ENCODE assay signal across 1 cellular context in genomic region chr1:15007842-15008241, GRCh38.
TF ChIP-seq lines count a peak whose summit lies in the region.

No MANE protein-coding gene starts in this region.

TF ChIP-seq in K562, 482 proteins besides CTCF, POLR2A, EP300 and RAD21 (continued from another document):
- TF ChIP-seq, protein P1, sequence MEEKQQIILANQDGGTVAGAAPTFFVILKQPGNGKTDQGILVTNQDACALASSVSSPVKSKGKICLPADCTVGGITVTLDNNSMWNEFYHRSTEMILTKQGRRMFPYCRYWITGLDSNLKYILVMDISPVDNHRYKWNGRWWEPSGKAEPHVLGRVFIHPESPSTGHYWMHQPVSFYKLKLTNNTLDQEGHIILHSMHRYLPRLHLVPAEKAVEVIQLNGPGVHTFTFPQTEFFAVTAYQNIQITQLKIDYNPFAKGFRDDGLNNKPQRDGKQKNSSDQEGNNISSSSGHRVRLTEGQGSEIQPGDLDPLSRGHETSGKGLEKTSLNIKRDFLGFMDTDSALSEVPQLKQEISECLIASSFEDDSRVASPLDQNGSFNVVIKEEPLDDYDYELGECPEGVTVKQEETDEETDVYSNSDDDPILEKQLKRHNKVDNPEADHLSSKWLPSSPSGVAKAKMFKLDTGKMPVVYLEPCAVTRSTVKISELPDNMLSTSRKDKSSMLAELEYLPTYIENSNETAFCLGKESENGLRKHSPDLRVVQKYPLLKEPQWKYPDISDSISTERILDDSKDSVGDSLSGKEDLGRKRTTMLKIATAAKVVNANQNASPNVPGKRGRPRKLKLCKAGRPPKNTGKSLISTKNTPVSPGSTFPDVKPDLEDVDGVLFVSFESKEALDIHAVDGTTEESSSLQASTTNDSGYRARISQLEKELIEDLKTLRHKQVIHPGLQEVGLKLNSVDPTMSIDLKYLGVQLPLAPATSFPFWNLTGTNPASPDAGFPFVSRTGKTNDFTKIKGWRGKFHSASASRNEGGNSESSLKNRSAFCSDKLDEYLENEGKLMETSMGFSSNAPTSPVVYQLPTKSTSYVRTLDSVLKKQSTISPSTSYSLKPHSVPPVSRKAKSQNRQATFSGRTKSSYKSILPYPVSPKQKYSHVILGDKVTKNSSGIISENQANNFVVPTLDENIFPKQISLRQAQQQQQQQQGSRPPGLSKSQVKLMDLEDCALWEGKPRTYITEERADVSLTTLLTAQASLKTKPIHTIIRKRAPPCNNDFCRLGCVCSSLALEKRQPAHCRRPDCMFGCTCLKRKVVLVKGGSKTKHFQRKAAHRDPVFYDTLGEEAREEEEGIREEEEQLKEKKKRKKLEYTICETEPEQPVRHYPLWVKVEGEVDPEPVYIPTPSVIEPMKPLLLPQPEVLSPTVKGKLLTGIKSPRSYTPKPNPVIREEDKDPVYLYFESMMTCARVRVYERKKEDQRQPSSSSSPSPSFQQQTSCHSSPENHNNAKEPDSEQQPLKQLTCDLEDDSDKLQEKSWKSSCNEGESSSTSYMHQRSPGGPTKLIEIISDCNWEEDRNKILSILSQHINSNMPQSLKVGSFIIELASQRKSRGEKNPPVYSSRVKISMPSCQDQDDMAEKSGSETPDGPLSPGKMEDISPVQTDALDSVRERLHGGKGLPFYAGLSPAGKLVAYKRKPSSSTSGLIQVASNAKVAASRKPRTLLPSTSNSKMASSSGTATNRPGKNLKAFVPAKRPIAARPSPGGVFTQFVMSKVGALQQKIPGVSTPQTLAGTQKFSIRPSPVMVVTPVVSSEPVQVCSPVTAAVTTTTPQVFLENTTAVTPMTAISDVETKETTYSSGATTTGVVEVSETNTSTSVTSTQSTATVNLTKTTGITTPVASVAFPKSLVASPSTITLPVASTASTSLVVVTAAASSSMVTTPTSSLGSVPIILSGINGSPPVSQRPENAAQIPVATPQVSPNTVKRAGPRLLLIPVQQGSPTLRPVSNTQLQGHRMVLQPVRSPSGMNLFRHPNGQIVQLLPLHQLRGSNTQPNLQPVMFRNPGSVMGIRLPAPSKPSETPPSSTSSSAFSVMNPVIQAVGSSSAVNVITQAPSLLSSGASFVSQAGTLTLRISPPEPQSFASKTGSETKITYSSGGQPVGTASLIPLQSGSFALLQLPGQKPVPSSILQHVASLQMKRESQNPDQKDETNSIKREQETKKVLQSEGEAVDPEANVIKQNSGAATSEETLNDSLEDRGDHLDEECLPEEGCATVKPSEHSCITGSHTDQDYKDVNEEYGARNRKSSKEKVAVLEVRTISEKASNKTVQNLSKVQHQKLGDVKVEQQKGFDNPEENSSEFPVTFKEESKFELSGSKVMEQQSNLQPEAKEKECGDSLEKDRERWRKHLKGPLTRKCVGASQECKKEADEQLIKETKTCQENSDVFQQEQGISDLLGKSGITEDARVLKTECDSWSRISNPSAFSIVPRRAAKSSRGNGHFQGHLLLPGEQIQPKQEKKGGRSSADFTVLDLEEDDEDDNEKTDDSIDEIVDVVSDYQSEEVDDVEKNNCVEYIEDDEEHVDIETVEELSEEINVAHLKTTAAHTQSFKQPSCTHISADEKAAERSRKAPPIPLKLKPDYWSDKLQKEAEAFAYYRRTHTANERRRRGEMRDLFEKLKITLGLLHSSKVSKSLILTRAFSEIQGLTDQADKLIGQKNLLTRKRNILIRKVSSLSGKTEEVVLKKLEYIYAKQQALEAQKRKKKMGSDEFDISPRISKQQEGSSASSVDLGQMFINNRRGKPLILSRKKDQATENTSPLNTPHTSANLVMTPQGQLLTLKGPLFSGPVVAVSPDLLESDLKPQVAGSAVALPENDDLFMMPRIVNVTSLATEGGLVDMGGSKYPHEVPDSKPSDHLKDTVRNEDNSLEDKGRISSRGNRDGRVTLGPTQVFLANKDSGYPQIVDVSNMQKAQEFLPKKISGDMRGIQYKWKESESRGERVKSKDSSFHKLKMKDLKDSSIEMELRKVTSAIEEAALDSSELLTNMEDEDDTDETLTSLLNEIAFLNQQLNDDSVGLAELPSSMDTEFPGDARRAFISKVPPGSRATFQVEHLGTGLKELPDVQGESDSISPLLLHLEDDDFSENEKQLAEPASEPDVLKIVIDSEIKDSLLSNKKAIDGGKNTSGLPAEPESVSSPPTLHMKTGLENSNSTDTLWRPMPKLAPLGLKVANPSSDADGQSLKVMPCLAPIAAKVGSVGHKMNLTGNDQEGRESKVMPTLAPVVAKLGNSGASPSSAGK (IDR thresholded peaks at IDR 0.05): peak; percentile 74
- TF ChIP-seq KAT2B (IDR thresholded peaks at IDR 0.05; ENCODE audit: low read depth, low read length): no peak
- peak; percentile 34; the same call in 1 of the 2 replicates for TF ChIP-seq VEZF1 (CRISPR knock-in tag; IDR thresholded peaks at IDR 0.05)
- no peak for TF ChIP-seq MAFK (IDR thresholded peaks at IDR 0.05; ENCODE audit: low read length)
- TF ChIP-seq, protein P2, sequence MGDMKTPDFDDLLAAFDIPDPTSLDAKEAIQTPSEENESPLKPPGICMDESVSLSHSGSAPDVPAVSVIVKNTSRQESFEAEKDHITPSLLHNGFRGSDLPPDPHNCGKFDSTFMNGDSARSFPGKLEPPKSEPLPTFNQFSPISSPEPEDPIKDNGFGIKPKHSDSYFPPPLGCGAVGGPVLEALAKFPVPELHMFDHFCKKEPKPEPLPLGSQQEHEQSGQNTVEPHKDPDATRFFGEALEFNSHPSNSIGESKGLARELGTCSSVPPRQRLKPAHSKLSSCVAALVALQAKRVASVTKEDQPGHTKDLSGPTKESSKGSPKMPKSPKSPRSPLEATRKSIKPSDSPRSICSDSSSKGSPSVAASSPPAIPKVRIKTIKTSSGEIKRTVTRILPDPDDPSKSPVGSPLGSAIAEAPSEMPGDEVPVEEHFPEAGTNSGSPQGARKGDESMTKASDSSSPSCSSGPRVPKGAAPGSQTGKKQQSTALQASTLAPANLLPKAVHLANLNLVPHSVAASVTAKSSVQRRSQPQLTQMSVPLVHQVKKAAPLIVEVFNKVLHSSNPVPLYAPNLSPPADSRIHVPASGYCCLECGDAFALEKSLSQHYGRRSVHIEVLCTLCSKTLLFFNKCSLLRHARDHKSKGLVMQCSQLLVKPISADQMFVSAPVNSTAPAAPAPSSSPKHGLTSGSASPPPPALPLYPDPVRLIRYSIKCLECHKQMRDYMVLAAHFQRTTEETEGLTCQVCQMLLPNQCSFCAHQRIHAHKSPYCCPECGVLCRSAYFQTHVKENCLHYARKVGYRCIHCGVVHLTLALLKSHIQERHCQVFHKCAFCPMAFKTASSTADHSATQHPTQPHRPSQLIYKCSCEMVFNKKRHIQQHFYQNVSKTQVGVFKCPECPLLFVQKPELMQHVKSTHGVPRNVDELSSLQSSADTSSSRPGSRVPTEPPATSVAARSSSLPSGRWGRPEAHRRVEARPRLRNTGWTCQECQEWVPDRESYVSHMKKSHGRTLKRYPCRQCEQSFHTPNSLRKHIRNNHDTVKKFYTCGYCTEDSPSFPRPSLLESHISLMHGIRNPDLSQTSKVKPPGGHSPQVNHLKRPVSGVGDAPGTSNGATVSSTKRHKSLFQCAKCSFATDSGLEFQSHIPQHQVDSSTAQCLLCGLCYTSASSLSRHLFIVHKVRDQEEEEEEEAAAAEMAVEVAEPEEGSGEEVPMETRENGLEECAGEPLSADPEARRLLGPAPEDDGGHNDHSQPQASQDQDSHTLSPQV (IDR thresholded peaks at IDR 0.05): peak; percentile 53; the same call in 1 of the 2 replicates
- peak; percentile 72; the same call in 1 of the 2 replicates for TF ChIP-seq L3MBTL2 (IDR thresholded peaks at IDR 0.05)
- TF ChIP-seq MYC (IDR thresholded peaks at IDR 0.05; ENCODE audit: low read depth, low read length): 0 out of 2 replicates have a peak, but pooled peaks have one; percentile 34
- no peak for TF ChIP-seq MYC (CRISPR knock-in tag; IDR thresholded peaks at IDR 0.05; ENCODE audit: borderline replicate concordance, low read depth)
- no peak for TF ChIP-seq ZNF41 (CRISPR knock-in tag; conservative IDR thresholded peaks at IDR 0.05)
- 0 out of 2 replicates have a peak, but pooled peaks have one; percentile 24 for TF ChIP-seq RBFOX2 (IDR thresholded peaks at IDR 0.05; ENCODE audit: low read depth, low read length)
- TF ChIP-seq ZNF217 (CRISPR knock-in tag; IDR thresholded peaks at IDR 0.05): no peak
- TF ChIP-seq TCF3 (CRISPR knock-in tag; IDR thresholded peaks at IDR 0.05): peak; percentile 39
